ENCODE assay signal across 1 cellular context in the genomic region with DNA sequence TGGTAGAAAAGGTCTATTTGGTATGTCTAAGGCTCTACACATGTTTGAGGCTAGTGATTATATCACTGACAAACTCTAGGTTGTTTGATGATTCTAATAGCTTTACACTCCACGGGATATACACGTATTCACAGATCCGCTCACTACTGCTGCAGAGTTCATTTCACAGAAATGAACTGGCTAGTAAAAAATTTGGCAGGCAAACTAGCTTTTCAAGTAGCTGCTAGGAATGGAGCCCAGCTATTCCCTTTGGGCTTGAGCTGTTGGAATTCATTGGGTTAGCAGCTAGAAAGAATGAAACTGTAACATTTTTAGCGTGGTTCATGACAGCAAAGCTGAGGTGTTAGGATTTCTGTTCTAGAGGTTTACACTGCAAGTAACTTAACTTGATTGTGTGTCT.
TF ChIP-seq lines count a peak whose summit lies in the region.

No MANE protein-coding gene starts in this region.

TF ChIP-seq in GM23338, 12 proteins besides CTCF, POLR2A, EP300 and RAD21 (continued from another document):
- TF ChIP-seq, protein P1, sequence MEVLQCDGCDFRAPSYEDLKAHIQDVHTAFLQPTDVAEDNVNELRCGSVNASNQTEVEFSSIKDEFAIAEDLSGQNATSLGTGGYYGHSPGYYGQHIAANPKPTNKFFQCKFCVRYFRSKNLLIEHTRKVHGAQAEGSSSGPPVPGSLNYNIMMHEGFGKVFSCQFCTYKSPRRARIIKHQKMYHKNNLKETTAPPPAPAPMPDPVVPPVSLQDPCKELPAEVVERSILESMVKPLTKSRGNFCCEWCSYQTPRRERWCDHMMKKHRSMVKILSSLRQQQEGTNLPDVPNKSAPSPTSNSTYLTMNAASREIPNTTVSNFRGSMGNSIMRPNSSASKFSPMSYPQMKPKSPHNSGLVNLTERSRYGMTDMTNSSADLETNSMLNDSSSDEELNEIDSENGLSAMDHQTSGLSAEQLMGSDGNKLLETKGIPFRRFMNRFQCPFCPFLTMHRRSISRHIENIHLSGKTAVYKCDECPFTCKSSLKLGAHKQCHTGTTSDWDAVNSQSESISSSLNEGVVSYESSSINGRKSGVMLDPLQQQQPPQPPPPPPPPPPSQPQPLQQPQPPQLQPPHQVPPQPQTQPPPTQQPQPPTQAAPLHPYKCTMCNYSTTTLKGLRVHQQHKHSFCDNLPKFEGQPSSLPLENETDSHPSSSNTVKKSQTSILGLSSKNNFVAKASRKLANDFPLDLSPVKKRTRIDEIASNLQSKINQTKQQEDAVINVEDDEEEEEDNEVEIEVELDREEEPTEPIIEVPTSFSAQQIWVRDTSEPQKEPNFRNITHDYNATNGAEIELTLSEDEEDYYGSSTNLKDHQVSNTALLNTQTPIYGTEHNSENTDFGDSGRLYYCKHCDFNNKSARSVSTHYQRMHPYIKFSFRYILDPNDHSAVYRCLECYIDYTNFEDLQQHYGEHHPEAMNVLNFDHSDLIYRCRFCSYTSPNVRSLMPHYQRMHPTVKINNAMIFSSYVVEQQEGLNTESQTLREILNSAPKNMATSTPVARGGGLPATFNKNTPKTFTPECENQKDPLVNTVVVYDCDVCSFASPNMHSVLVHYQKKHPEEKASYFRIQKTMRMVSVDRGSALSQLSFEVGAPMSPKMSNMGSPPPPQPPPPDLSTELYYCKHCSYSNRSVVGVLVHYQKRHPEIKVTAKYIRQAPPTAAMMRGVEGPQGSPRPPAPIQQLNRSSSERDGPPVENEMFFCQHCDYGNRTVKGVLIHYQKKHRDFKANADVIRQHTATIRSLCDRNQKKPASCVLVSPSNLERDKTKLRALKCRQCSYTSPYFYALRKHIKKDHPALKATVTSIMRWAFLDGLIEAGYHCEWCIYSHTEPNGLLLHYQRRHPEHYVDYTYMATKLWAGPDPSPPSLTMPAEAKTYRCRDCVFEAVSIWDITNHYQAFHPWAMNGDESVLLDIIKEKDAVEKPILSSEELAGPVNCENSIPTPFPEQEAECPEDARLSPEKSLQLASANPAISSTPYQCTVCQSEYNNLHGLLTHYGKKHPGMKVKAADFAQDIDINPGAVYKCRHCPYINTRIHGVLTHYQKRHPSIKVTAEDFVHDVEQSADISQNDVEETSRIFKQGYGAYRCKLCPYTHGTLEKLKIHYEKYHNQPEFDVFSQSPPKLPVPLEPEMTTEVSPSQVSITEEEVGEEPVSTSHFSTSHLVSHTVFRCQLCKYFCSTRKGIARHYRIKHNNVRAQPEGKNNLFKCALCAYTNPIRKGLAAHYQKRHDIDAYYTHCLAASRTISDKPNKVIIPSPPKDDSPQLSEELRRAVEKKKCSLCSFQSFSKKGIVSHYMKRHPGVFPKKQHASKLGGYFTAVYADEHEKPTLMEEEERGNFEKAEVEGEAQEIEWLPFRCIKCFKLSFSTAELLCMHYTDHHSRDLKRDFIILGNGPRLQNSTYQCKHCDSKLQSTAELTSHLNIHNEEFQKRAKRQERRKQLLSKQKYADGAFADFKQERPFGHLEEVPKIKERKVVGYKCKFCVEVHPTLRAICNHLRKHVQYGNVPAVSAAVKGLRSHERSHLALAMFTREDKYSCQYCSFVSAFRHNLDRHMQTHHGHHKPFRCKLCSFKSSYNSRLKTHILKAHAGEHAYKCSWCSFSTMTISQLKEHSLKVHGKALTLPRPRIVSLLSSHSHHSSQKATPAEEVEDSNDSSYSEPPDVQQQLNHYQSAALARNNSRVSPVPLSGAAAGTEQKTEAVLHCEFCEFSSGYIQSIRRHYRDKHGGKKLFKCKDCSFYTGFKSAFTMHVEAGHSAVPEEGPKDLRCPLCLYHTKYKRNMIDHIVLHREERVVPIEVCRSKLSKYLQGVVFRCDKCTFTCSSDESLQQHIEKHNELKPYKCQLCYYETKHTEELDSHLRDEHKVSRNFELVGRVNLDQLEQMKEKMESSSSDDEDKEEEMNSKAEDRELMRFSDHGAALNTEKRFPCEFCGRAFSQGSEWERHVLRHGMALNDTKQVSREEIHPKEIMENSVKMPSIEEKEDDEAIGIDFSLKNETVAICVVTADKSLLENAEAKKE (CRISPR knock-in tag; IDR thresholded peaks at IDR 0.05) = no peak
- TF ChIP-seq STAT1 (IDR thresholded peaks at IDR 0.05; ENCODE audit: unreplicated experiment) (no peak), EZH2 (IDR thresholded peaks at IDR 0.05; ENCODE audit: low read depth, unreplicated experiment) (no peak), POLR2AphosphoS5 (IDR thresholded peaks at IDR 0.05; ENCODE audit: low read depth) (no peak), ZNF114 (CRISPR knock-in tag; IDR thresholded peaks at IDR 0.05) (no peak), JUNB (IDR thresholded peaks at IDR 0.05; ENCODE audit: unreplicated experiment) (no peak), CREB1 (CRISPR knock-in tag; IDR thresholded peaks at IDR 0.05; ENCODE audit: low read depth) (no peak), ZNF331 (CRISPR knock-in tag; IDR thresholded peaks at IDR 0.05; ENCODE audit: low read depth) (no peak), EZH2phosphoT487 (IDR thresholded peaks at IDR 0.05; ENCODE audit: unreplicated experiment) (no peak)
- TF ChIP-seq, protein P2, sequence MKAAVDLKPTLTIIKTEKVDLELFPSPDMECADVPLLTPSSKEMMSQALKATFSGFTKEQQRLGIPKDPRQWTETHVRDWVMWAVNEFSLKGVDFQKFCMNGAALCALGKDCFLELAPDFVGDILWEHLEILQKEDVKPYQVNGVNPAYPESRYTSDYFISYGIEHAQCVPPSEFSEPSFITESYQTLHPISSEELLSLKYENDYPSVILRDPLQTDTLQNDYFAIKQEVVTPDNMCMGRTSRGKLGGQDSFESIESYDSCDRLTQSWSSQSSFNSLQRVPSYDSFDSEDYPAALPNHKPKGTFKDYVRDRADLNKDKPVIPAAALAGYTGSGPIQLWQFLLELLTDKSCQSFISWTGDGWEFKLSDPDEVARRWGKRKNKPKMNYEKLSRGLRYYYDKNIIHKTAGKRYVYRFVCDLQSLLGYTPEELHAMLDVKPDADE (IDR thresholded peaks at IDR 0.05) = no peak
TF ChIP-seq in GM23338: peak in this region for 0.
